Comparison of ENCODE assay signal across 1 cellular context in genomic region chr18:35590935-35591334, GRCh38.
TF ChIP-seq lines count a peak whose summit lies in the region.

No MANE protein-coding gene starts in this region.

TF ChIP-seq in GM12878, 131 proteins besides CTCF, POLR2A, EP300 and RAD21:
- no peak for TF ChIP-seq RB1 (IDR thresholded peaks at IDR 0.05; ENCODE audit: borderline replicate concordance)
- TF ChIP-seq ZNF274 (IDR thresholded peaks at IDR 0.05; ENCODE audit: insufficient read depth, insufficient read length): no peak
